Comparison of ENCODE assay signal across 7 cellular contexts in genomic region chr17:80892900-80893603, GRCh38.
A peak's percentile ranks its signal among the peaks of the same experiment; 100 is the strongest.
DNase-seq lines count a peak whose midpoint lies in the region; ATAC-seq, FAIRE-seq and TF ChIP-seq lines count a peak whose summit lies in the region.

No MANE protein-coding gene starts in this region.

- POLR2A ChIA-PET in activated CD4-positive, alpha-beta T cell treated with anti-CD3 and anti-CD28 coated beads for 36 hours (lab: Charles Lee): interaction anchor here (2.4 kb wide), 1 partner anchor 16 kb away, joined by 21 read pairs; no protein-coding TSS in a partner anchor
- POLR2A ChIA-PET in H1 (lab: Charles Lee; ENCODE audit: partially characterized antibody) (interaction anchor here (1.1 kb wide), 1 partner anchor 9 kb away, joined by 3 read pairs; no protein-coding TSS in a partner anchor), Caco-2 (lab: Charles Lee) (no interaction called here)

- no peak overlapping the region for H3K4ac ChIP-seq in H1 (replicated peaks; ENCODE audit: insufficient read length, low read depth, low read length)

- TF ChIP-seq CTCF in H1 (IDR thresholded peaks at IDR 0.05; ENCODE audit: control extremely low read depth in 1 of 3, insufficient read depth in 1 of 3, low read depth in 1 of 3, low read length in 3 of 3) (no peak), hepatocyte (IDR thresholded peaks at IDR 0.05; ENCODE audit: poor library complexity) (no peak), Caco-2 (IDR thresholded peaks at IDR 0.05; ENCODE audit: insufficient read depth in 1 of 2, low read depth in 1 of 2, low read length in 1 of 2, severe bottlenecking in 1 of 2, unreplicated experiment in 1 of 2) (no peak)

- no peak overlapping the region for H2BK20ac ChIP-seq in H1 (ENCODE audit: low read length)

- H3K4me3 ChIP-seq in H1 (ENCODE audit: extremely low read depth in 1 of 4, insufficient read depth in 2 of 4, low read depth in 3 of 4, low read length in 4 of 4) (no peak overlapping the region), hepatocyte (no peak overlapping the region), Caco-2 (ENCODE audit: low read depth, low read length) (no peak overlapping the region)

- H3K27me3 ChIP-seq in H1 (replicated peaks in 1 of 4; ENCODE audit: control insufficient read depth in 3 of 4, extremely low read depth in 1 of 4, insufficient read depth in 3 of 4, low read length in 3 of 4) (no peaks in the 10 kb centered on the region; a peak in 1 of 7 replicates), hepatocyte (no peaks in the 10 kb centered on the region), Caco-2 (replicated peaks; ENCODE audit: control insufficient read depth, insufficient read depth, low read length) (no peaks in the 10 kb centered on the region)

- no peak overlapping the region for H3K14ac ChIP-seq in H1 (ENCODE audit: insufficient read length)

- CTCF ChIA-PET in activated CD4-positive, alpha-beta T cell treated with anti-CD3 and anti-CD28 coated beads for 36 hours (lab: Charles Lee): interaction anchor here (0.6 to 2.0 kb wide), 6 partner anchors 13 to 317 kb away, joined by 3 to 4 read pairs (median 4); no protein-coding TSS in a partner anchor
- CTCF ChIA-PET in H1 (lab: Charles Lee; ENCODE audit: partially characterized antibody) (interaction anchor here (0.7 to 2.3 kb wide), 6 partner anchors 11 to 77 kb away, joined by 3 to 8 read pairs (median 4); no protein-coding TSS in a partner anchor), Caco-2 (lab: Charles Lee) (no interaction called here)

- peaks cover 0 to 3% of the 10 kb centered on the region in 2 experiments for H4K20me1 ChIP-seq in H1 (replicated peaks in 1 of 2; ENCODE audit: control insufficient read depth in 1 of 2, insufficient read depth in 2 of 2, low read length in 2 of 2)
- no peaks in the 10 kb centered on the region for H4K20me1 ChIP-seq in hepatocyte (ENCODE audit: insufficient read depth, poor library complexity, severe bottlenecking)

- peaks cover 79% of the 10 kb centered on the region for H3K4me1 Mint-ChIP-seq in activated CD4-positive, alpha-beta T cell treated with anti-CD3 and anti-CD28 coated beads for 36 hours
- no peaks in the 10 kb centered on the region for H3K4me1 Mint-ChIP-seq in Caco-2 (ENCODE audit: low read depth, unreplicated experiment)

- H3K9me3 ChIP-seq in H1 (ENCODE audit: insufficient read depth in 2 of 2, low read depth in 1 of 2, low read length in 1 of 2) (no peaks in the 10 kb centered on the region), hepatocyte (ENCODE audit: low read depth) (no peaks in the 10 kb centered on the region), Caco-2 (no peaks in the 10 kb centered on the region)

- H2AFZ ChIP-seq in H1 (ENCODE audit: low read length) (no peak overlapping the region), hepatocyte (no peak overlapping the region)

- no peak for TF ChIP-seq RAD21 in H1 (IDR thresholded peaks at IDR 0.05 in 1 of 2, conservative IDR thresholded peaks at IDR 0.05 in 1 of 2; ENCODE audit: low read depth in 2 of 2, low read length in 2 of 2)

- no peak overlapping the region for H3K56ac ChIP-seq in H1 (replicated peaks; ENCODE audit: insufficient read length, low read depth, low read length)

- H3K4me3 Mint-ChIP-seq in activated CD4-positive, alpha-beta T cell treated with anti-CD3 and anti-CD28 coated beads for 36 hours: peak overlapping the region; percentile 72
- no peak overlapping the region for H3K4me3 Mint-ChIP-seq in Caco-2 (ENCODE audit: unreplicated experiment)

- no peaks in the 10 kb centered on the region for H3K79me2 ChIP-seq in H1 (ENCODE audit: control insufficient read depth in 1 of 2, insufficient read depth in 2 of 2, low read length in 2 of 2)
- no peaks in the 10 kb centered on the region for H3K79me2 ChIP-seq in hepatocyte

- H3K27ac ChIP-seq in H1 (ENCODE audit: low read depth, low read length): no peak overlapping the region
- H3K27ac ChIP-seq in hepatocyte: no peak overlapping the region

- H3K27me3 Mint-ChIP-seq in activated CD4-positive, alpha-beta T cell treated with anti-CD3 and anti-CD28 coated beads for 36 hours: no peaks in the 10 kb centered on the region
- H3K27me3 Mint-ChIP-seq in Caco-2 (ENCODE audit: insufficient read depth, unreplicated experiment): no peaks in the 10 kb centered on the region

- no peak for FAIRE-seq in H1 (lab: Jason Lieb, UNC)

- no peak overlapping the region for H2BK5ac ChIP-seq in H1 (ENCODE audit: low read depth, low read length)

- no peaks in the 10 kb centered on the region for H3K4me1 ChIP-seq in H1 (replicated peaks in 1 of 4; ENCODE audit: control insufficient read depth in 3 of 4, insufficient read depth in 4 of 4, low read length in 3 of 4)
- H3K4me1 ChIP-seq in hepatocyte (ENCODE audit: insufficient read depth): peaks cover 3% of the 10 kb centered on the region
- no peaks in the 10 kb centered on the region for H3K4me1 ChIP-seq in Caco-2

- no peak overlapping the region for H2BK120ac ChIP-seq in H1 (replicated peaks; ENCODE audit: low read depth, low read length)

- intact Hi-C loops in activated CD4-positive, alpha-beta T cell treated with anti-CD3 and anti-CD28 coated beads for 36 hours (cut with DNase I, micrococcal nuclease): loop anchor here (1.0 to 10.0 kb wide), 7 partner anchors 101 to 636 kb away; no protein-coding TSS in a partner anchor
- intact Hi-C loops in Caco-2 (cut with micrococcal nuclease; ENCODE audit: unreplicated experiment): no loop called here

- peaks cover 0 to 6% (median 3%) of the 10 kb centered on the region in 4 experiments; a peak in 4 of 8 replicates for H3K36me3 ChIP-seq in H1 (ENCODE audit: control insufficient read depth in 2 of 4, insufficient read depth in 4 of 4, low read length in 3 of 4)
- no peaks in the 10 kb centered on the region for H3K36me3 ChIP-seq in hepatocyte (replicated peaks; ENCODE audit: insufficient read depth, low read depth)
- no peaks in the 10 kb centered on the region for H3K36me3 ChIP-seq in Caco-2 (ENCODE audit: control insufficient read depth, insufficient read depth, low read length)

- H3K36me3 Mint-ChIP-seq in activated CD4-positive, alpha-beta T cell treated with anti-CD3 and anti-CD28 coated beads for 36 hours (ENCODE audit: low read depth): peaks cover 87% of the 10 kb centered on the region
- H3K36me3 Mint-ChIP-seq in Caco-2 (ENCODE audit: insufficient read depth, unreplicated experiment): peaks cover 30% of the 10 kb centered on the region

- H3K23me2 ChIP-seq in H1 (ENCODE audit: low read depth, low read length): no peaks in the 10 kb centered on the region

- H4K8ac ChIP-seq in H1 (ENCODE audit: extremely low read depth, insufficient read depth, low read length): peak overlapping the region; percentile 80; the same call in 1 of the 2 replicates

- H2BK15ac ChIP-seq in H1 (ENCODE audit: low read length): no peak overlapping the region

- no peak overlapping the region for H3K18ac ChIP-seq in H1 (ENCODE audit: extremely low read depth, low read length)

- H3K9ac ChIP-seq in H1 (replicated peaks in 1 of 4; ENCODE audit: extremely low read depth in 1 of 4, low read depth in 3 of 4, low read length in 3 of 4): no peak overlapping the region

- peak; percentile 20 for ATAC-seq in activated CD4-positive, alpha-beta T cell treated with anti-CD3 and anti-CD28 coated beads for 36 hours
- no peak for ATAC-seq in GM18867 (IDR thresholded peaks at IDR 0.05; ENCODE audit: unreplicated experiment)

- DNase-seq in M059J (ENCODE audit: low read depth) (peak; percentile 99), H1 (ENCODE audit: low read depth in 1 of 2, low spot score in 2 of 2) (no peak), hepatocyte (ENCODE audit: low spot score) (no peak), Caco-2 (no peak)
- peak; percentile 73 for DNase-seq in activated CD4-positive, alpha-beta T cell treated with anti-CD3 and anti-CD28 coated beads for 36 hours
- peak; percentile 13 for DNase-seq in stimulated activated CD8-positive, alpha-beta memory T cell treated with anti-CD3 and anti-CD28 coated beads, Interleukin-15, amount 100 ng/mL, for 1 hour (ENCODE audit: low read depth)

- no peaks in the 10 kb centered on the region for H3K79me1 ChIP-seq in H1 (ENCODE audit: low read depth, low read length)

- no peak overlapping the region for H2BK12ac ChIP-seq in H1 (ENCODE audit: low read depth, low read length)

- no peaks in the 10 kb centered on the region for H3K9me3 Mint-ChIP-seq in activated CD4-positive, alpha-beta T cell treated with anti-CD3 and anti-CD28 coated beads for 36 hours (ENCODE audit: low read depth)
- no peaks in the 10 kb centered on the region for H3K9me3 Mint-ChIP-seq in Caco-2 (ENCODE audit: unreplicated experiment)

- no peaks in the 10 kb centered on the region for H3K9me2 ChIP-seq in hepatocyte (replicated peaks; ENCODE audit: insufficient read depth)

- BruUV-seq in Caco-2 (replicated peaks; lab: Mats Ljungman, UMichigan): no TSS peak

- peak overlapping the region; percentile 97 for H3K27ac Mint-ChIP-seq in activated CD4-positive, alpha-beta T cell treated with anti-CD3 and anti-CD28 coated beads for 36 hours
- H3K27ac Mint-ChIP-seq in Caco-2 (ENCODE audit: unreplicated experiment): no peak overlapping the region

- H3K23ac ChIP-seq in H1 (ENCODE audit: insufficient read length): no peak overlapping the region

- no peak overlapping the region for H2AK5ac ChIP-seq in H1 (ENCODE audit: low read depth, low read length)

- TF ChIP-seq EP300 in H1 (IDR thresholded peaks at IDR 0.05; ENCODE audit: borderline replicate concordance in 1 of 2, low read depth in 2 of 2, low read length in 2 of 2): no peak

- TF ChIP-seq POLR2A in H1 (IDR thresholded peaks at IDR 0.05; ENCODE audit: control extremely low read depth in 1 of 2, low read depth in 2 of 2, low read length in 2 of 2): no peak

- H4K5ac ChIP-seq in H1 (ENCODE audit: insufficient read length, low read depth, low read length): no peak overlapping the region

- H3K4me2 ChIP-seq in H1 (ENCODE audit: insufficient read depth in 1 of 2, low read depth in 2 of 2, low read length in 2 of 2) (no peak overlapping the region), hepatocyte (no peak overlapping the region)

- 95% methylated on average over 26 of the region's 31 CpGs; no CpG with 5 or more reads in 1 of the 2 experiments for WGBS in H1 (ENCODE audit: extremely low coverage in 1 of 2, insufficient coverage in 1 of 2, insufficient read length in 1 of 2, insufficient replicate concordance in 2 of 2, low coverage in 1 of 2, low lambda C conversion rate in 2 of 2, missing lambda C conversion rate in 1 of 2), 2 experiments
- 94% methylated on average over 29 of the region's 31 CpGs for WGBS in hepatocyte (ENCODE audit: low lambda C conversion rate, missing lambda C conversion rate)

- H4K91ac ChIP-seq in H1 (replicated peaks; ENCODE audit: insufficient read length, low read length): no peak overlapping the region

TF ChIP-seq in H1, 55 proteins besides CTCF, POLR2A, EP300 and RAD21:
- TF ChIP-seq KDM1A (IDR thresholded peaks at IDR 0.05; ENCODE audit: borderline replicate concordance, low read length) (peak; percentile 55; the same call in 1 of the 2 replicates), POLR2AphosphoS5 (IDR thresholded peaks at IDR 0.05; ENCODE audit: low read depth, low read length) (no peak), TCF12 (IDR thresholded peaks at IDR 0.05; ENCODE audit: low read depth, low read length) (no peak), JUND (IDR thresholded peaks at IDR 0.05; ENCODE audit: low read length) (no peak), FOSL1 (IDR thresholded peaks at IDR 0.05; ENCODE audit: insufficient read depth, low read depth, low read length) (no peak)

Comparison
In these comparisons a context has a peak if more than half of its experiments do, and no peak if none do; other contexts are left out.
1. DNase-seq: peak in M059J (single experiment), activated CD4-positive, alpha-beta T cell treated with anti-CD3 and anti-CD28 coated beads for 36 hours (single experiment) and stimulated activated CD8-positive, alpha-beta memory T cell treated with anti-CD3 and anti-CD28 coated beads, Interleukin-15, amount 100 ng/mL, for 1 hour (single experiment); none in H1 (0 of 2), hepatocyte (single experiment) and Caco-2 (0 of 2).